Comparison of ENCODE assay signal across 1 cellular context in the genomic region with DNA sequence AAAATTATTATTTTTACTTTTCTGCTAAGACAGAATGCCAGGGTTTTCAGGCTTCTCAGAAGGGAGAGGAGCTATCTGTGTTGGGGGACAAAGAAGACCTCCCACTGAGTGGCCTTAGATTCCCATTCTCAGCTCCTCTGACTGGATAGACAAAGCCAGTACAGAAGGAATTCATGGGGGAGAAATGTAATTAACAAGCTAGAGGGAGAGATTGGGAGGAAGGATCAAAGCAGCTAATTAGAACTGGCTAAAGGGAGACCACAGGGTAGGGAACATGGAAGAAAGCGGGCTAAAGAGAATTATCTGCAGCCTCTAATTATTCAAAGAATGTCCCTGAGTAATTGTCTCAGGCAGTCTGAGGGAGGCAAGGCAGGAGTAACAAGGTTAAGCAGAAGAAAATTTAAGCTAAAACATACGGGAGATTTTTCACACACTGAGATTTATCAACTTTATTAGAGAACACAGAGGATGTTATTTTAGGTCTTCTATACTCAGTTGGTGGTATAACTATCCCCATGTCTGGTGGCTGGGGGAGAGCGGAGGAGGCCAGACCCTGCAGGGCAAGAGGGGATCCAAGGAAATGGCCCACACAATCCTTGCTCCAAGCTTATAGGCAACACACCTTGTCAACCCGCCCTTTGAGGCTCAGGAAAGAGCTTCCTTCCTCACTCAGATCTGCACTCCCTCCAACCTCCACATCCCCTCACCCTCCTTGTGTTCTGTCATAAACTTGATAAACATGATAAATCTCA.
TF ChIP-seq lines count a peak whose summit lies in the region.

No MANE protein-coding gene starts in this region.

TF ChIP-seq in GM23338, 12 proteins besides CTCF, POLR2A, EP300 and RAD21:
- TF ChIP-seq JUNB (IDR thresholded peaks at IDR 0.05; ENCODE audit: unreplicated experiment) (no peak), STAT1 (IDR thresholded peaks at IDR 0.05; ENCODE audit: unreplicated experiment) (no peak), NANOG (IDR thresholded peaks at IDR 0.05; ENCODE audit: borderline replicate concordance) (no peak), CREB1 (CRISPR knock-in tag; IDR thresholded peaks at IDR 0.05; ENCODE audit: low read depth) (no peak), EZH2phosphoT487 (IDR thresholded peaks at IDR 0.05; ENCODE audit: unreplicated experiment) (no peak), REST (IDR thresholded peaks at IDR 0.05; ENCODE audit: unreplicated experiment) (no peak), POLR2AphosphoS5 (IDR thresholded peaks at IDR 0.05; ENCODE audit: low read depth) (no peak), ZNF114 (CRISPR knock-in tag; IDR thresholded peaks at IDR 0.05) (no peak), ZNF331 (CRISPR knock-in tag; IDR thresholded peaks at IDR 0.05; ENCODE audit: low read depth) (no peak), ETS1 (IDR thresholded peaks at IDR 0.05) (no peak), ZNF462 (CRISPR knock-in tag; IDR thresholded peaks at IDR 0.05) (no peak), EZH2 (IDR thresholded peaks at IDR 0.05; ENCODE audit: low read depth, unreplicated experiment) (no peak)
